ENCODE assay signal across 1 cellular context in genomic region chr3:8210752-8211405, GRCh38.
TF ChIP-seq lines count a peak whose summit lies in the region.

No MANE protein-coding gene starts in this region.

TF ChIP-seq in IMR-90, 13 proteins besides CTCF, POLR2A, EP300 and RAD21 (continued from another document):
- TF ChIP-seq MXI1 (IDR thresholded peaks at IDR 0.05; ENCODE audit: borderline replicate concordance, low read depth, low read length): no peak
- TF ChIP-seq RCOR1 (IDR thresholded peaks at IDR 0.05; ENCODE audit: insufficient replicate concordance, low read length): no peak
- TF ChIP-seq MAZ (IDR thresholded peaks at IDR 0.05; ENCODE audit: borderline replicate concordance, low read depth, low read length): no peak
- no peak for TF ChIP-seq FOS (IDR thresholded peaks at IDR 0.05; ENCODE audit: low read depth, low read length)
- no peak for TF ChIP-seq CHD1 (IDR thresholded peaks at IDR 0.05; ENCODE audit: low read depth, low read length)
- TF ChIP-seq ELK1 (IDR thresholded peaks at IDR 0.05; ENCODE audit: borderline replicate concordance, low read depth, low read length): no peak
TF ChIP-seq in IMR-90: peak in this region for 0.
